15 cellular contexts compared by ENCODE assay signal in the genomic region with DNA sequence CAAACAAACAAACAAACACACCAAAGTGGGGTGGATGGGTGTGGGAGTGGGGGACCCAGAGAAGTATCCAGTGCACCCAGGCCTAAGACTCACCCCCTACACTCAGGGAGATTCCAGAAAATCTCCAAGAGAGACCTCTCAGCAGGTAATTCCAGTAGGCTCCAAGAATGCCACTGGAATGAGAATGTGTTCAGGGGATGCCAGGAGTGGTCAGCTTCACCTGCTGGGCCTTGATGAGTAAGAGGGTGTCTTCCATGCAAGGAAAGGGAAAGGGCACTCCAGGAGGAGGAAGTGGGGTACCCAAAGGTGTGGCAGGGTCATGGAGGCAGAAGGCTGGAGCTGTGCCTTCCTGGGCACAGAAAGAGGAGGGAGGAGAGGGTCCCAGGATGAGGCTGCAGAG.
"Had no signal": no experiment of that assay in that cellular context is flagged by ENCODE, and none has a peak within 500 bp of the region (broad histone marks: within the 10 kb centered on the region; RNA-seq: fewer than 3 reads in every experiment).

No MANE protein-coding gene starts in this region.

- H3K9me3 Mint-ChIP-seq: activated CD4-positive, alpha-beta memory T cell treated with anti-CD3 and anti-CD28 coated beads, Interleukin-2, amount 10 ng/mL, durations not matched to agents 7 days and 5 days; activated T-cell treated with anti-CD3 and anti-CD28 coated beads, Interleukin-2, amount 50 U/mL, for 4 hours; central memory CD8-positive, alpha-beta T cell; effector memory CD8-positive, alpha-beta T cell; natural killer cell; stimulated activated naive B cell treated with anti-CD40 and anti-IgM and Interleukin-4, amounts not matched to agents 10 μg/mL and 1 μg/mL and 100 μg/mL, for 72 hours had no signal

- H3K4me1 Mint-ChIP-seq: natural killer cell had no signal

- H3K9me3 ChIP-seq: left lung, upper lobe of right lung had no signal

- H3K36me3 ChIP-seq: left lung, upper lobe of right lung had no signal

- H3K27ac ChIP-seq: left lung, upper lobe of right lung had no signal

- H3K4me3 ChIP-seq: left lung, upper lobe of right lung had no signal

- ATAC-seq: activated naive CD4-positive, alpha-beta T cell treated with anti-CD3 and anti-CD28 coated beads, Interleukin-2, amount 50 U/mL, for 72 hours; activated T-cell treated with anti-CD3 and anti-CD28 coated beads, Interleukin-2, amount 50 U/mL, for 4 hours; effector memory CD8-positive, alpha-beta T cell; left lung; natural killer cell; SK-N-SH treated with all-trans-retinoic acid at 6 μM for 48 hours; stimulated activated naive B cell treated with anti-CD40 and anti-IgM and Interleukin-4, amounts not matched to agents 10 μg/mL and 1 μg/mL and 100 μg/mL, for 72 hours; upper lobe of right lung had no signal

- H3K27ac Mint-ChIP-seq: activated CD4-positive, alpha-beta memory T cell treated with anti-CD3 and anti-CD28 coated beads, Interleukin-2, amount 10 ng/mL, durations not matched to agents 7 days and 5 days; activated naive CD4-positive, alpha-beta T cell treated with anti-CD3 and anti-CD28 coated beads, Interleukin-2, amount 50 U/mL, for 72 hours; effector memory CD8-positive, alpha-beta T cell; natural killer cell; stimulated activated naive B cell treated with anti-CD40 and anti-IgM and Interleukin-4, amounts not matched to agents 10 μg/mL and 1 μg/mL and 100 μg/mL, for 72 hours had no signal

- H3K27me3 Mint-ChIP-seq: central memory CD8-positive, alpha-beta T cell had no signal

- H3K36me3 Mint-ChIP-seq: natural killer cell; stimulated activated naive B cell treated with anti-CD40 and anti-IgM and Interleukin-4, amounts not matched to agents 10 μg/mL and 1 μg/mL and 100 μg/mL, for 72 hours had no signal

- DNase-seq: activated CD4-positive, alpha-beta memory T cell treated with anti-CD3 and anti-CD28 coated beads, Interleukin-2, amount 10 ng/mL, durations not matched to agents 7 days and 5 days; activated CD4-positive, alpha-beta T cell treated with anti-CD3 and anti-CD28 coated beads for 4 hours; activated effector memory CD4-positive, alpha-beta T cell treated with Interleukin-2 at 50 U/mL for 16 hours; activated T-cell treated with anti-CD3 and anti-CD28 coated beads, Interleukin-2, amount 50 U/mL, for 4 hours; amniotic stem cell; effector memory CD8-positive, alpha-beta T cell; islet precursor cell; left lung; natural killer cell; stimulated activated CD4-positive, alpha-beta T cell treated with anti-CD3 and anti-CD28 coated beads, Interleukin-4, amount 100 ng/mL, for 1 hour; stimulated activated naive B cell treated with anti-CD40 and anti-IgM and Interleukin-4, amounts not matched to agents 10 μg/mL and 1 μg/mL and 100 μg/mL, for 72 hours; upper lobe of right lung had no signal

- H3K27me3 ChIP-seq: left lung, upper lobe of right lung had no signal

- H3K4me3 Mint-ChIP-seq: activated CD4-positive, alpha-beta memory T cell treated with anti-CD3 and anti-CD28 coated beads, Interleukin-2, amount 10 ng/mL, durations not matched to agents 7 days and 5 days; activated T-cell treated with anti-CD3 and anti-CD28 coated beads, Interleukin-2, amount 50 U/mL, for 4 hours; central memory CD8-positive, alpha-beta T cell; effector memory CD8-positive, alpha-beta T cell; natural killer cell; stimulated activated naive B cell treated with anti-CD40 and anti-IgM and Interleukin-4, amounts not matched to agents 10 μg/mL and 1 μg/mL and 100 μg/mL, for 72 hours had no signal
